Comparison of ENCODE assay signal across 23 cellular contexts in genomic region chr10:36670616-36671402, GRCh38.
DNase-seq lines count a peak whose midpoint lies in the region; TF ChIP-seq lines count a peak whose summit lies in the region.
"Had no signal": no experiment of that assay in that cellular context is flagged by ENCODE, and none has a peak within 500 bp of the region (broad histone marks: within the 10 kb centered on the region; RNA-seq: fewer than 3 reads in every experiment).

No MANE protein-coding gene starts in this region.

- H3K9me3 Mint-ChIP-seq in immature natural killer cell, result peaks cover 0 to 7% (median 4%) of the 10 kb centered on the region in 6 donors

- DNase-seq in AG09309 (ENCODE audit: low read depth) (peak; percentile 32), M059J (ENCODE audit: low read depth) (peak; percentile 30), dermis microvascular lymphatic vessel endothelial cell (ENCODE audit: low read depth in 2 of 2) (peak; percentile 68 to 71), osteoblast (ENCODE audit: insufficient read length, low spot score, missing footprints) (no peak), NCI-H1417 (lab: John Stamatoyannopoulos, UW) (no peak), immature natural killer cell (no peak), adrenal gland (no peak), SW 1271 (lab: John Stamatoyannopoulos, UW) (no peak)
- DNase-seq: activated CD8-positive, alpha-beta memory T cell treated with anti-CD3 and anti-CD28 coated beads for 24 hours; activated naive CD4-positive, alpha-beta T cell treated with anti-CD3 and anti-CD28 coated beads, Interleukin-2, amount 50 U/mL, for 16 hours; activated T-cell treated with anti-CD3 and anti-CD28 coated beads, Interleukin-2, amount 50 U/mL, for 48 hours; effector memory CD4-positive, alpha-beta T cell; glutamatergic neuron; KBM-7; NCI-H187 treated with DMSO at 0.1 percent for 48 hours; NCI-H226; NCI-H774; OCI-M1; SHP77; stomach; T-cell had no signal

- H2AFZ ChIP-seq in osteoblast (ENCODE audit: low read length), result no peak overlapping the region

- WGBS in adrenal gland, 4 donors, result 84 to 90% (median 88%) methylated on average over 4 of the region's 4 CpGs

- H3K27me3 Mint-ChIP-seq in immature natural killer cell (ENCODE audit: low read depth in 3 of 3), result peaks cover 0 to 2% (median 0%) of the 10 kb centered on the region in 3 donors
- H3K27me3 Mint-ChIP-seq: memory B cell, T-cell had no signal

- intact Hi-C loops in adrenal gland (cut with DNase I), result no loop called here

- no peak for TF ChIP-seq CTCF in AG09309 (IDR thresholded peaks at IDR 0.05; ENCODE audit: control insufficient read depth, insufficient read depth, low read depth, low read length, missing control alignments)
- TF ChIP-seq CTCF in osteoblast (IDR thresholded peaks at IDR 0.05; ENCODE audit: extremely low read depth, low read depth, low read length), result no peak
- no peak for TF ChIP-seq CTCF in adrenal gland (IDR thresholded peaks at IDR 0.05)

- H3K4me1 Mint-ChIP-seq in immature natural killer cell, result no peaks in the 10 kb centered on the region
- H3K4me1 Mint-ChIP-seq: memory B cell, T-cell had no signal

- no peaks in the 10 kb centered on the region for H4K20me1 ChIP-seq in osteoblast (ENCODE audit: insufficient read depth, low read length)

- H3K9me3 ChIP-seq in osteoblast (ENCODE audit: low read depth, low read length), result no peaks in the 10 kb centered on the region
- H3K9me3 ChIP-seq in adrenal gland (replicated peaks in 1 of 3), result no peaks in the 10 kb centered on the region
- H3K9me3 ChIP-seq: ascending aorta, stomach had no signal

- H3K4me3 ChIP-seq in AG09309 (ENCODE audit: control insufficient read depth, low read depth, low read length) (no peak overlapping the region), osteoblast (ENCODE audit: insufficient read depth, low read length) (no peak overlapping the region), adrenal gland (no peak overlapping the region)
- H3K4me3 ChIP-seq: ascending aorta, stomach had no signal

- no peak overlapping the region for H3K4me3 Mint-ChIP-seq in immature natural killer cell
- H3K4me3 Mint-ChIP-seq: memory B cell, T-cell had no signal

- H3K36me3 Mint-ChIP-seq in immature natural killer cell, result peaks cover 0 to 4% (median 3%) of the 10 kb centered on the region in 3 donors
- H3K36me3 Mint-ChIP-seq: memory B cell, T-cell had no signal

- TF ChIP-seq POLR2A in adrenal gland (IDR thresholded peaks at IDR 0.05), result no peak

- H3K36me3 ChIP-seq in osteoblast (ENCODE audit: insufficient read depth, low read length) (no peaks in the 10 kb centered on the region), adrenal gland (replicated peaks in 1 of 2) (no peaks in the 10 kb centered on the region)
- H3K36me3 ChIP-seq: ascending aorta, stomach had no signal

- H3K27me3 ChIP-seq in osteoblast (ENCODE audit: insufficient read depth, low read length) (no peaks in the 10 kb centered on the region), adrenal gland (no peaks in the 10 kb centered on the region)
- H3K27me3 ChIP-seq: ascending aorta, stomach had no signal

- no peak overlapping the region for H3K27ac Mint-ChIP-seq in immature natural killer cell
- H3K27ac Mint-ChIP-seq: memory B cell, T-cell had no signal

- H3K27ac ChIP-seq in osteoblast (ENCODE audit: low read depth, low read length) (peak overlapping the region; percentile 42), adrenal gland (no peak overlapping the region)
- H3K27ac ChIP-seq: stomach had no signal

- no peaks in the 10 kb centered on the region for H3K79me2 ChIP-seq in osteoblast (ENCODE audit: insufficient read depth, low read length)

- peak overlapping the region; percentile 38 for H3K4me2 ChIP-seq in osteoblast (ENCODE audit: insufficient read depth, low read length)

- H3K4me1 ChIP-seq in osteoblast (ENCODE audit: insufficient read depth, low read length), result peaks cover 35% of the 10 kb centered on the region
- H3K4me1 ChIP-seq in adrenal gland (replicated peaks in 1 of 2), result no peaks in the 10 kb centered on the region
- H3K4me1 ChIP-seq: stomach had no signal

Comparison
In these comparisons a context has a peak if more than half of its experiments do, and no peak if none do; other contexts are left out.
1. DNase-seq: peak in AG09309 (single experiment), M059J (single experiment) and dermis microvascular lymphatic vessel endothelial cell (2 of 2); none in osteoblast (single experiment), NCI-H1417 (0 of 3), immature natural killer cell (0 of 3), adrenal gland (0 of 7) and SW 1271 (0 of 2).